28 cellular contexts compared by ENCODE assay signal in genomic region chr1:82220754-82221153, GRCh38.
"Had no signal": no experiment of that assay in that cellular context is flagged by ENCODE, and none has a peak within 500 bp of the region (broad histone marks: within the 10 kb centered on the region; RNA-seq: fewer than 3 reads in every experiment).

No MANE protein-coding gene starts in this region.

- H3K27ac Mint-ChIP-seq: dendritic cell treated with granulocyte-macrophage colony-stimulating factor and Interleukin-4, amounts not matched to agents 40 ng/mL and 50 ng/mL, for 4 days; endodermal cell; memory B cell; natural killer cell; stimulated activated effector memory CD8-positive, alpha-beta T cell treated with anti-CD3 and anti-CD28 coated beads, Interleukin-12 subunit alpha, Interleukin-12 subunit beta, amount 100 ng/mL, for 72 hours; type B pancreatic cell had no signal

- H3K9me3 Mint-ChIP-seq: dendritic cell treated with granulocyte-macrophage colony-stimulating factor and Interleukin-4, amounts not matched to agents 40 ng/mL and 50 ng/mL, for 4 days; endodermal cell; type B pancreatic cell had no signal

- ATAC-seq: foreskin keratinocyte; gastroesophageal sphincter; heart right ventricle; left lobe of liver; natural killer cell; psoas muscle; right cardiac atrium; stimulated activated effector memory CD8-positive, alpha-beta T cell treated with anti-CD3 and anti-CD28 coated beads, Interleukin-12 subunit alpha, Interleukin-12 subunit beta, amount 100 ng/mL, for 72 hours; stimulated activated naive CD8-positive, alpha-beta T cell treated with anti-CD3 and anti-CD28 coated beads, Interleukin-15, Interleukin-2, amounts not matched to agents 100 U/mL and 50 U/mL, for 24 hours had no signal

- H3K36me3 Mint-ChIP-seq: memory B cell; natural killer cell; stimulated activated effector memory CD8-positive, alpha-beta T cell treated with anti-CD3 and anti-CD28 coated beads, Interleukin-12 subunit alpha, Interleukin-12 subunit beta, amount 100 ng/mL, for 72 hours; type B pancreatic cell had no signal

- H3K9me3 ChIP-seq: colonic mucosa, esophagus muscularis mucosa, gastroesophageal sphincter, heart right ventricle, psoas muscle, sigmoid colon, testis, tibial artery had no signal

- H3K4me1 Mint-ChIP-seq: endodermal cell; memory B cell; stimulated activated effector memory CD8-positive, alpha-beta T cell treated with anti-CD3 and anti-CD28 coated beads, Interleukin-12 subunit alpha, Interleukin-12 subunit beta, amount 100 ng/mL, for 72 hours had no signal

- H3K36me3 ChIP-seq: colonic mucosa, esophagus muscularis mucosa, gastroesophageal sphincter, heart right ventricle, sigmoid colon, tibial artery had no signal

- H3K4me3 ChIP-seq: colonic mucosa, esophagus muscularis mucosa, gastroesophageal sphincter, heart right ventricle, lung, psoas muscle, sigmoid colon, testis, tibial artery had no signal

- H3K27ac ChIP-seq: colonic mucosa, epithelial cell of prostate, esophagus muscularis mucosa, foreskin keratinocyte, gastroesophageal sphincter, heart right ventricle, psoas muscle, sigmoid colon, testis, tibial artery had no signal

- H3K4me1 ChIP-seq: colonic mucosa, psoas muscle, testis had no signal

- DNase-seq: colonic mucosa; effector CD8-positive, alpha-beta T cell; endodermal cell; foreskin keratinocyte; heart right ventricle; hippocampal formation; natural killer cell; nucleus accumbens; posterior cingulate gyrus; psoas muscle; right cardiac atrium; sigmoid colon; stimulated activated CD4-positive, alpha-beta T cell treated with anti-CD3 and anti-CD28 coated beads, Interleukin-2, amount 100 ng/mL, for 24 hours; stimulated activated CD4-positive, alpha-beta T cell treated with anti-CD3 and anti-CD28 coated beads, Interleukin-4, amount 100 ng/mL, for 24 hours; stimulated activated naive CD8-positive, alpha-beta T cell treated with anti-CD3 and anti-CD28 coated beads, Interleukin-15, Interleukin-2, amounts not matched to agents 100 U/mL and 50 U/mL, for 24 hours; substantia nigra; testis; tibial artery had no signal

- H3K27me3 ChIP-seq: colonic mucosa, esophagus muscularis mucosa, foreskin keratinocyte, gastroesophageal sphincter, heart right ventricle, sigmoid colon, testis, tibial artery had no signal

- H3K27me3 Mint-ChIP-seq: dendritic cell treated with granulocyte-macrophage colony-stimulating factor and Interleukin-4, amounts not matched to agents 40 ng/mL and 50 ng/mL, for 4 days; memory B cell; type B pancreatic cell had no signal

- H3K4me3 Mint-ChIP-seq: dendritic cell treated with granulocyte-macrophage colony-stimulating factor and Interleukin-4, amounts not matched to agents 40 ng/mL and 50 ng/mL, for 4 days; endodermal cell; memory B cell; natural killer cell; stimulated activated effector memory CD8-positive, alpha-beta T cell treated with anti-CD3 and anti-CD28 coated beads, Interleukin-12 subunit alpha, Interleukin-12 subunit beta, amount 100 ng/mL, for 72 hours; type B pancreatic cell had no signal

- FAIRE-seq: kidney had no signal
